1 cellular context compared by ENCODE assay signal in genomic region chr11:2563216-2564007, GRCh38.
TF ChIP-seq lines count a peak whose summit lies in the region.

No MANE protein-coding gene starts in this region.

TF ChIP-seq in HepG2, 621 proteins besides CTCF, POLR2A, EP300 and RAD21 (continued from another document and continues in another):
- TF ChIP-seq TFE3 (CRISPR knock-in tag; IDR thresholded peaks at IDR 0.05) = peak; percentile 71; the same call in 1 of the 2 replicates
- peak; percentile 37; the same call in 1 of the 2 replicates for TF ChIP-seq MXD1 (CRISPR knock-in tag; IDR thresholded peaks at IDR 0.05)
- peak; percentile 64; the same call in 1 of the 2 replicates for TF ChIP-seq HMG20A (CRISPR knock-in tag; IDR thresholded peaks at IDR 0.05; ENCODE audit: borderline replicate concordance)
- TF ChIP-seq ZMYM2 (CRISPR knock-in tag; IDR thresholded peaks at IDR 0.05) = peak; percentile 41; the same call in 1 of the 2 replicates
- TF ChIP-seq ZNF557 (CRISPR knock-in tag; IDR thresholded peaks at IDR 0.05) = no peak
- 0 out of 2 replicates have a peak, but pooled peaks have one; percentile 38 for TF ChIP-seq E2F1 (CRISPR knock-in tag; IDR thresholded peaks at IDR 0.05)
- peak; percentile 56; the same call in 1 of the 2 replicates for TF ChIP-seq ZNF580 (CRISPR knock-in tag; IDR thresholded peaks at IDR 0.05; ENCODE audit: borderline replicate concordance, low read depth)
- no peak; the same call in 1 of the 2 replicates for TF ChIP-seq ATF1 (CRISPR knock-in tag; IDR thresholded peaks at IDR 0.05)
- peak; percentile 99 for TF ChIP-seq HOXA5 (CRISPR knock-in tag; IDR thresholded peaks at IDR 0.05)
- TF ChIP-seq HDAC6 (IDR thresholded peaks at IDR 0.05; ENCODE audit: low read depth, low read length) = no peak
- peak; percentile 82; the same call in 1 of the 2 replicates for TF ChIP-seq ZNF33B (CRISPR knock-in tag; IDR thresholded peaks at IDR 0.05)
- TF ChIP-seq ZNF770 (CRISPR knock-in tag; IDR thresholded peaks at IDR 0.05) = no peak
- no peak for TF ChIP-seq ZMAT5 (CRISPR knock-in tag; IDR thresholded peaks at IDR 0.05; ENCODE audit: borderline replicate concordance, low read depth)
- no peak for TF ChIP-seq TRAFD1 (CRISPR knock-in tag; IDR thresholded peaks at IDR 0.05; ENCODE audit: borderline replicate concordance)
- TF ChIP-seq ZNF747 (CRISPR knock-in tag; IDR thresholded peaks at IDR 0.05; ENCODE audit: borderline replicate concordance) = no peak; the same call in 1 of the 2 replicates
- peak; percentile 38; the same call in 1 of the 2 replicates for TF ChIP-seq MIER2 (CRISPR knock-in tag; IDR thresholded peaks at IDR 0.05)
- no peak for TF ChIP-seq AHR (CRISPR knock-in tag; IDR thresholded peaks at IDR 0.05)
- TF ChIP-seq RBFOX2 (IDR thresholded peaks at IDR 0.05; ENCODE audit: low read depth, low read length) = peak; percentile 52
- TF ChIP-seq ZNF225 (CRISPR knock-in tag; IDR thresholded peaks at IDR 0.05) = no peak
- peak; percentile 84 for TF ChIP-seq FOXO1 (CRISPR knock-in tag; IDR thresholded peaks at IDR 0.05)
- peak; percentile 81 for TF ChIP-seq PATZ1 (CRISPR knock-in tag; IDR thresholded peaks at IDR 0.05)
- TF ChIP-seq HNF1A (IDR thresholded peaks at IDR 0.05; ENCODE audit: low read depth) = 0 out of 2 replicates have a peak, but pooled peaks have one; percentile 8
- TF ChIP-seq HNF1A (CRISPR knock-in tag; IDR thresholded peaks at IDR 0.05; ENCODE audit: borderline replicate concordance) = peak; percentile 33
- no peak for TF ChIP-seq ATF7-NPFF (CRISPR knock-in tag; IDR thresholded peaks at IDR 0.05; ENCODE audit: low read depth)
- 0 out of 2 replicates have a peak, but pooled peaks have one; percentile 20 for TF ChIP-seq ETV6 (CRISPR knock-in tag; conservative IDR thresholded peaks at IDR 0.05)
- no peak for TF ChIP-seq ZNF883 (CRISPR knock-in tag; IDR thresholded peaks at IDR 0.05; ENCODE audit: not compliant biosample characterization)
- no peak for TF ChIP-seq ZFP41 (CRISPR knock-in tag; IDR thresholded peaks at IDR 0.05; ENCODE audit: borderline replicate concordance)
- no peak; the same call in 1 of the 2 replicates for TF ChIP-seq ONECUT2 (CRISPR knock-in tag; IDR thresholded peaks at IDR 0.05)
- 0 out of 2 replicates have a peak, but pooled peaks have one; percentile 35 for TF ChIP-seq NCOA1 (CRISPR knock-in tag; IDR thresholded peaks at IDR 0.05)
- no peak for TF ChIP-seq ZBTB40 (IDR thresholded peaks at IDR 0.05)
- TF ChIP-seq ZBTB40 (CRISPR knock-in tag; IDR thresholded peaks at IDR 0.05) = 0 out of 2 replicates have a peak, but pooled peaks have one; percentile 7
- TF ChIP-seq KMT2B (CRISPR knock-in tag; IDR thresholded peaks at IDR 0.05) = peak; percentile 57
